Comparison of ENCODE assay signal across 1 cellular context in the genomic region with DNA sequence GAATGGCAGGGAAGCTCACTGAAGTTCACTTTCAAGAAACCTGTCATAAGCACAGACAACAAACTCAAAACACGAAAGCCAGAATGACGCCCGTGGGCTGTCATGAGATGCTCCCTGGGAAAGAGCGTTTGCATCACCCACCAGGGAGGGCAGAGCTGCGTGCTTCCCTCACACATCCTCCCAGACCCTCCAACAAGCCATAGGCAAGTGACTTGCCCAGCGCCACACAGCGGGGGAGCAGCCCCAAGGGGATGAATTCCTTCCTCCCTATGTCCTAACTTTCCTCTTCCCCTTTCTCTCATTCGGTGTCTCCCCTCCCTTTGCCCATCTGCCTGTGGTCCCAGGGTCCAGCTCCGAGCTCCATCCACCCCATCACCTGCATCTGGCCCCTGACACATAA.
TF ChIP-seq lines count a peak whose summit lies in the region.

No MANE protein-coding gene starts in this region.

TF ChIP-seq in GM12878, 131 proteins besides CTCF, POLR2A, EP300 and RAD21 (continued from another document):
- TF ChIP-seq, protein P1, sequence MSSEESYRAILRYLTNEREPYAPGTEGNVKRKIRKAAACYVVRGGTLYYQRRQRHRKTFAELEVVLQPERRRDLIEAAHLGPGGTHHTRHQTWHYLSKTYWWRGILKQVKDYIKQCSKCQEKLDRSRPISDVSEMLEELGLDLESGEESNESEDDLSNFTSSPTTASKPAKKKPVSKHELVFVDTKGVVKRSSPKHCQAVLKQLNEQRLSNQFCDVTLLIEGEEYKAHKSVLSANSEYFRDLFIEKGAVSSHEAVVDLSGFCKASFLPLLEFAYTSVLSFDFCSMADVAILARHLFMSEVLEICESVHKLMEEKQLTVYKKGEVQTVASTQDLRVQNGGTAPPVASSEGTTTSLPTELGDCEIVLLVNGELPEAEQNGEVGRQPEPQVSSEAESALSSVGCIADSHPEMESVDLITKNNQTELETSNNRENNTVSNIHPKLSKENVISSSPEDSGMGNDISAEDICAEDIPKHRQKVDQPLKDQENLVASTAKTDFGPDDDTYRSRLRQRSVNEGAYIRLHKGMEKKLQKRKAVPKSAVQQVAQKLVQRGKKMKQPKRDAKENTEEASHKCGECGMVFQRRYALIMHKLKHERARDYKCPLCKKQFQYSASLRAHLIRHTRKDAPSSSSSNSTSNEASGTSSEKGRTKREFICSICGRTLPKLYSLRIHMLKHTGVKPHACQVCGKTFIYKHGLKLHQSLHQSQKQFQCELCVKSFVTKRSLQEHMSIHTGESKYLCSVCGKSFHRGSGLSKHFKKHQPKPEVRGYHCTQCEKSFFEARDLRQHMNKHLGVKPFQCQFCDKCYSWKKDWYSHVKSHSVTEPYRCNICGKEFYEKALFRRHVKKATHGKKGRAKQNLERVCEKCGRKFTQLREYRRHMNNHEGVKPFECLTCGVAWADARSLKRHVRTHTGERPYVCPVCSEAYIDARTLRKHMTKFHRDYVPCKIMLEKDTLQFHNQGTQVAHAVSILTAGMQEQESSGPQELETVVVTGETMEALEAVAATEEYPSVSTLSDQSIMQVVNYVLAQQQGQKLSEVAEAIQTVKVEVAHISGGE (CRISPR knock-in tag; IDR thresholded peaks at IDR 0.05), result no peak
- TF ChIP-seq TARDBP (IDR thresholded peaks at IDR 0.05; ENCODE audit: borderline replicate concordance) (no peak), RFX5 (IDR thresholded peaks at IDR 0.05; ENCODE audit: low read depth, low read length) (no peak), ETV6 (conservative IDR thresholded peaks at IDR 0.05 in 1 of 2, IDR thresholded peaks at IDR 0.05 in 1 of 2; ENCODE audit: borderline replicate concordance in 1 of 2, low read depth in 1 of 2) (no peak), NFYA (IDR thresholded peaks at IDR 0.05; ENCODE audit: borderline replicate concordance, low read depth, low read length) (no peak), POLR2AphosphoS5 (IDR thresholded peaks at IDR 0.05; ENCODE audit: low read length) (no peak), ESRRA (IDR thresholded peaks at IDR 0.05; ENCODE audit: low read length) (no peak), EZH2 (IDR thresholded peaks at IDR 0.05; ENCODE audit: borderline replicate concordance, control insufficient read depth, low read depth, low read length) (no peak), STAT1 (conservative IDR thresholded peaks at IDR 0.05) (no peak), HDGF (IDR thresholded peaks at IDR 0.05) (no peak), EGR1 (IDR thresholded peaks at IDR 0.05; ENCODE audit: borderline replicate concordance in 1 of 2, low read depth in 2 of 2, low read length in 2 of 2) (no peak), ZNF384 (IDR thresholded peaks at IDR 0.05; ENCODE audit: borderline replicate concordance, low read depth, low read length) (no peak), NFIC (IDR thresholded peaks at IDR 0.05; ENCODE audit: low read depth, low read length) (no peak), SMAD1 (IDR thresholded peaks at IDR 0.05; ENCODE audit: low read depth, partially characterized antibody) (no peak)
- TF ChIP-seq, protein P2, sequence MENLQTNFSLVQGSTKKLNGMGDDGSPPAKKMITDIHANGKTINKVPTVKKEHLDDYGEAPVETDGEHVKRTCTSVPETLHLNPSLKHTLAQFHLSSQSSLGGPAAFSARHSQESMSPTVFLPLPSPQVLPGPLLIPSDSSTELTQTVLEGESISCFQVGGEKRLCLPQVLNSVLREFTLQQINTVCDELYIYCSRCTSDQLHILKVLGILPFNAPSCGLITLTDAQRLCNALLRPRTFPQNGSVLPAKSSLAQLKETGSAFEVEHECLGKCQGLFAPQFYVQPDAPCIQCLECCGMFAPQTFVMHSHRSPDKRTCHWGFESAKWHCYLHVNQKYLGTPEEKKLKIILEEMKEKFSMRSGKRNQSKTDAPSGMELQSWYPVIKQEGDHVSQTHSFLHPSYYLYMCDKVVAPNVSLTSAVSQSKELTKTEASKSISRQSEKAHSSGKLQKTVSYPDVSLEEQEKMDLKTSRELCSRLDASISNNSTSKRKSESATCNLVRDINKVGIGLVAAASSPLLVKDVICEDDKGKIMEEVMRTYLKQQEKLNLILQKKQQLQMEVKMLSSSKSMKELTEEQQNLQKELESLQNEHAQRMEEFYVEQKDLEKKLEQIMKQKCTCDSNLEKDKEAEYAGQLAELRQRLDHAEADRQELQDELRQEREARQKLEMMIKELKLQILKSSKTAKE (IDR thresholded peaks at IDR 0.05; ENCODE audit: low read depth, poor library complexity, severe bottlenecking), result no peak
- TF ChIP-seq, protein P3, sequence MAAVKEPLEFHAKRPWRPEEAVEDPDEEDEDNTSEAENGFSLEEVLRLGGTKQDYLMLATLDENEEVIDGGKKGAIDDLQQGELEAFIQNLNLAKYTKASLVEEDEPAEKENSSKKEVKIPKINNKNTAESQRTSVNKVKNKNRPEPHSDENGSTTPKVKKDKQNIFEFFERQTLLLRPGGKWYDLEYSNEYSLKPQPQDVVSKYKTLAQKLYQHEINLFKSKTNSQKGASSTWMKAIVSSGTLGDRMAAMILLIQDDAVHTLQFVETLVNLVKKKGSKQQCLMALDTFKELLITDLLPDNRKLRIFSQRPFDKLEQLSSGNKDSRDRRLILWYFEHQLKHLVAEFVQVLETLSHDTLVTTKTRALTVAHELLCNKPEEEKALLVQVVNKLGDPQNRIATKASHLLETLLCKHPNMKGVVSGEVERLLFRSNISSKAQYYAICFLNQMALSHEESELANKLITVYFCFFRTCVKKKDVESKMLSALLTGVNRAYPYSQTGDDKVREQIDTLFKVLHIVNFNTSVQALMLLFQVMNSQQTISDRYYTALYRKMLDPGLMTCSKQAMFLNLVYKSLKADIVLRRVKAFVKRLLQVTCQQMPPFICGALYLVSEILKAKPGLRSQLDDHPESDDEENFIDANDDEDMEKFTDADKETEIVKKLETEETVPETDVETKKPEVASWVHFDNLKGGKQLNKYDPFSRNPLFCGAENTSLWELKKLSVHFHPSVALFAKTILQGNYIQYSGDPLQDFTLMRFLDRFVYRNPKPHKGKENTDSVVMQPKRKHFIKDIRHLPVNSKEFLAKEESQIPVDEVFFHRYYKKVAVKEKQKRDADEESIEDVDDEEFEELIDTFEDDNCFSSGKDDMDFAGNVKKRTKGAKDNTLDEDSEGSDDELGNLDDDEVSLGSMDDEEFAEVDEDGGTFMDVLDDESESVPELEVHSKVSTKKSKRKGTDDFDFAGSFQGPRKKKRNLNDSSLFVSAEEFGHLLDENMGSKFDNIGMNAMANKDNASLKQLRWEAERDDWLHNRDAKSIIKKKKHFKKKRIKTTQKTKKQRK (IDR thresholded peaks at IDR 0.05; ENCODE audit: low read depth, low read length), result no peak
- TF ChIP-seq, protein P4, sequence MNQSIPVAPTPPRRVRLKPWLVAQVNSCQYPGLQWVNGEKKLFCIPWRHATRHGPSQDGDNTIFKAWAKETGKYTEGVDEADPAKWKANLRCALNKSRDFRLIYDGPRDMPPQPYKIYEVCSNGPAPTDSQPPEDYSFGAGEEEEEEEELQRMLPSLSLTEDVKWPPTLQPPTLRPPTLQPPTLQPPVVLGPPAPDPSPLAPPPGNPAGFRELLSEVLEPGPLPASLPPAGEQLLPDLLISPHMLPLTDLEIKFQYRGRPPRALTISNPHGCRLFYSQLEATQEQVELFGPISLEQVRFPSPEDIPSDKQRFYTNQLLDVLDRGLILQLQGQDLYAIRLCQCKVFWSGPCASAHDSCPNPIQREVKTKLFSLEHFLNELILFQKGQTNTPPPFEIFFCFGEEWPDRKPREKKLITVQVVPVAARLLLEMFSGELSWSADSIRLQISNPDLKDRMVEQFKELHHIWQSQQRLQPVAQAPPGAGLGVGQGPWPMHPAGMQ (IDR thresholded peaks at IDR 0.05; ENCODE audit: borderline replicate concordance), result no peak
